Comparison of ENCODE assay signal across 8 cellular contexts in genomic region chr9:35756743-35757526, GRCh38. TPM values are rescaled to one million over a fixed set of nuclear protein-coding genes. Genes with fewer than 3 reads are reported as not detected.
DNase-seq lines count a peak whose midpoint lies in the region; ATAC-seq and TF ChIP-seq lines count a peak whose summit lies in the region.

No MANE protein-coding gene starts in this region.

- no peaks in the 10 kb centered on the region for H3K9me3 ChIP-seq in esophagus squamous epithelium

- H3K27me3 Mint-ChIP-seq in naive thymus-derived CD8-positive, alpha-beta T cell, result no peaks in the 10 kb centered on the region

- H3K36me3 Mint-ChIP-seq in naive thymus-derived CD8-positive, alpha-beta T cell, result peaks cover 0 to 31% (median 10%) of the 10 kb centered on the region in 3 donors

- peak; percentile 33 for DNase-seq in SIG-M5 treated with dmso at 0.1 percent for 504 hours (lab: John Stamatoyannopoulos, UW; ENCODE audit: unreplicated experiment)
- DNase-seq in SIG-M5 (lab: John Stamatoyannopoulos, UW), result no peak
- DNase-seq in NCI-H345 (lab: John Stamatoyannopoulos, UW), result peak; percentile 76
- DNase-seq in activated CD8-positive, alpha-beta memory T cell treated with anti-CD3 and anti-CD28 coated beads, Interleukin-2, amount 50 U/mL, for 48 hours, result peak; percentile 71
- DNase-seq in esophagus squamous epithelium (lab: John Stamatoyannopoulos, UW), result no peak
- peak in 9 of 10 donors; percentile 34 to 88 (median 74) for DNase-seq in naive thymus-derived CD8-positive, alpha-beta T cell
- peak; percentile 58 for DNase-seq in superior temporal gyrus (ENCODE audit: extremely low spot score)

- peaks cover 0 to 61% (median 0%) of the 10 kb centered on the region in 4 donors for H3K27me3 ChIP-seq in esophagus squamous epithelium

- H3K9me3 Mint-ChIP-seq in naive thymus-derived CD8-positive, alpha-beta T cell, result no peaks in the 10 kb centered on the region

- peak overlapping the region; percentile 91 to 99 (median 96) for H3K27ac Mint-ChIP-seq in naive thymus-derived CD8-positive, alpha-beta T cell

- H3K4me1 ChIP-seq in esophagus squamous epithelium, result peaks cover 9 to 34% (median 21%) of the 10 kb centered on the region in 3 donors

- peaks cover 22 to 57% (median 46%) of the 10 kb centered on the region in 4 donors for H3K4me1 Mint-ChIP-seq in naive thymus-derived CD8-positive, alpha-beta T cell

- H3K4me3 Mint-ChIP-seq in naive thymus-derived CD8-positive, alpha-beta T cell, result peak overlapping the region; percentile 87 to 99 (median 96)

- peak in 1 of 6 experiments; percentile 48 for TF ChIP-seq CTCF in esophagus squamous epithelium (IDR thresholded peaks at IDR 0.05)

- peaks cover 6 to 39% (median 14%) of the 10 kb centered on the region in 3 donors for H3K36me3 ChIP-seq in esophagus squamous epithelium

- peak overlapping the region; percentile 24 to 69 (median 51) for H3K4me3 ChIP-seq in esophagus squamous epithelium

- peak; percentile 52 for ATAC-seq in HG02943 (IDR thresholded peaks at IDR 0.05; ENCODE audit: low read depth, unreplicated experiment)
- ATAC-seq in naive thymus-derived CD8-positive, alpha-beta T cell, result peak; percentile 85 to 94

- TF ChIP-seq POLR2A in esophagus squamous epithelium (IDR thresholded peaks at IDR 0.05), result no peak

- WGBS in esophagus squamous epithelium, 2 donors, result 5 to 6% methylated on average over 23 to 25 of the region's 53 CpGs

- H3K27ac ChIP-seq in esophagus squamous epithelium, result peak overlapping the region; percentile 55 to 87 (median 76)

- intact Hi-C loops in esophagus squamous epithelium (cut with DNase I), result no loop called here

- POLR2A ChIA-PET in naive thymus-derived CD8-positive, alpha-beta T cell (lab: Charles Lee), result interaction anchor here (0.5 to 4.2 kb wide), 17 partner anchors 9 to 204 kb away, joined by 3 to 32 read pairs (median 3); partner anchors contain the start of genes CREB3, GBA2, HINT2 and RGP1

RNA-seq across cellular contexts. Expression of gene MSMP, which starts 2.9 kb away (rescaled TPM):
- total RNA-seq in esophagus squamous epithelium, result not detected
- 1 to 10 TPM in 1 of 2 experiments, under 1 TPM in 1; 0.88 to 1.7 TPM for total RNA-seq in naive thymus-derived CD8-positive, alpha-beta T cell
- polyA plus RNA-seq in naive thymus-derived CD8-positive, alpha-beta T cell, result 1 to 10 TPM in 1 of 3 donors, not detected in 2; 1.3 TPM

RNA-seq across cellular contexts. Expression of gene RGP1, which starts 7.8 kb away (rescaled TPM):
- total RNA-seq in esophagus squamous epithelium, result 10 to 100 TPM in 3 of 4 donors, 1 to 10 TPM in 1; 8.0 to 17.5 (median 11.6) TPM
- total RNA-seq in naive thymus-derived CD8-positive, alpha-beta T cell, result 10 to 100 TPM; 30.7 to 31.7 TPM
- 1 to 10 TPM; 6.8 to 9.6 (median 8.1) TPM for polyA plus RNA-seq in naive thymus-derived CD8-positive, alpha-beta T cell

RNA-seq across cellular contexts. Expression of gene GBA2, which starts 7.9 kb away (rescaled TPM):
- 10 to 100 TPM; 14.1 to 61.8 (median 42.0) TPM for total RNA-seq in esophagus squamous epithelium
- 10 to 100 TPM; 56.7 to 65.4 TPM for total RNA-seq in naive thymus-derived CD8-positive, alpha-beta T cell
- polyA plus RNA-seq in naive thymus-derived CD8-positive, alpha-beta T cell, result 10 to 100 TPM; 14.8 to 28.3 (median 22.0) TPM

RNA-seq across cellular contexts. Expression of gene CREB3, which starts 24.5 kb away (rescaled TPM):
- 10 to 100 TPM; 10.5 to 24.2 (median 19.2) TPM for total RNA-seq in esophagus squamous epithelium
- total RNA-seq in naive thymus-derived CD8-positive, alpha-beta T cell, result 10 to 100 TPM; 17.1 to 19.5 TPM
- polyA plus RNA-seq in naive thymus-derived CD8-positive, alpha-beta T cell, result 10 to 100 TPM; 29.8 to 40.3 (median 33.1) TPM

RNA-seq across cellular contexts. Expression of gene TLN1, which starts 24.9 kb away (rescaled TPM):
- total RNA-seq in esophagus squamous epithelium, result 100 to 1,000 TPM in 2 of 4 donors, 10 to 100 TPM in 2; 94.7 to 233 (median 112) TPM
- 100 to 1,000 TPM; 204 to 233 TPM for total RNA-seq in naive thymus-derived CD8-positive, alpha-beta T cell
- 10 to 100 TPM; 32.9 to 88.9 (median 36.4) TPM for polyA plus RNA-seq in naive thymus-derived CD8-positive, alpha-beta T cell

Comparison
In these comparisons a context has a peak if more than half of its experiments do, and no peak if none do; other contexts are left out.
1. DNase-seq: peak in SIG-M5 treated with dmso at 0.1 percent for 504 hours (single experiment), NCI-H345 (single experiment), activated CD8-positive, alpha-beta memory T cell treated with anti-CD3 and anti-CD28 coated beads, Interleukin-2, amount 50 U/mL, for 48 hours (single experiment), naive thymus-derived CD8-positive, alpha-beta T cell (9 of 10) and superior temporal gyrus (single experiment); none in SIG-M5 (single experiment) and esophagus squamous epithelium (single experiment).